In the genomic region with DNA sequence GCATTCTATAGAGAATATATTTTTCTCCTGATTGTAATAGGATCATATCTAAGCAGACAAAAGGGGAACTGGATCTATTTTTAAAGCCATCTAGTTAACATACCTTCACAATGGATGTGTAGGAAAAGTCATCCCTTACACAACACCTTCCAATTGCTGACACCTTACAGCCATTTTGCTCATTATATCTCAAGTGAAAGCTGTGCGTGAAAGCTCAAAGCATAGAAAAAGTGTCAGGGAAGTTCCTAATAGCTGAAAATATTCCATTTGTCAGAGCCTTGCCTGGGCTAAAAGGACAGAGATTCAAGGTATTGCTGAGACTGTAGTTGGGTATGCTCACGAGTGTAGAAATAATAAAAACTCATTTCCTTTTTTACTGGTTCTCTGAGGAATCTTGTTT, we compare ENCODE assay signal across 34 cellular contexts.
"Had no signal": no experiment of that assay in that cellular context is flagged by ENCODE, and none has a peak within 500 bp of the region (broad histone marks: within the 10 kb centered on the region; RNA-seq: fewer than 3 reads in every experiment).

No MANE protein-coding gene starts in this region.

- H3K27ac ChIP-seq: KMS-11 had no signal

- H3K27me3 ChIP-seq: MG63 had no signal

- H3K4me2 ChIP-seq: KMS-11 had no signal

- DNase-seq: Karpas-422, Kasumi-1, MG63, MM.1S, MV-4-11, NCI-H1048, NCI-H1092, NCI-H1092 treated with DMSO at 0.1 percent for 48 hours, NCI-H1105, NCI-H1105 treated with DMSO at 0.1 percent for 48 hours, NCI-H1417 treated with DMSO at 0.1 percent for 48 hours, NCI-H1436, NCI-H1436 treated with DMSO at 0.1 percent for 48 hours, NCI-H146, NCI-H1694, NCI-H1694 treated with DMSO at 0.1 percent for 48 hours, NCI-H187, NCI-H187 treated with DMSO at 0.1 percent for 48 hours, NCI-H1930, NCI-H2029, NCI-H2029 treated with DMSO at 0.1 percent for 48 hours, NCI-H2081, NCI-H2081 treated with DMSO at 0.1 percent for 48 hours, NCI-H2107, NCI-H2171, NCI-H2171 treated with DMSO at 0.1 percent for 48 hours, NCI-H2227 treated with DMSO at 0.1 percent for 48 hours, NCI-H226, NCI-H345, NCI-H446, NCI-H446 treated with DMSO at 0.1 percent for 48 hours, NCI-H510A, NCI-H510A treated with DMSO at 0.1 percent for 48 hours had no signal

- H3K36me3 ChIP-seq: MG63 had no signal

- H3K4me3 ChIP-seq: MG63 had no signal

- H3K9ac ChIP-seq: KMS-11 had no signal

- H3K9me3 ChIP-seq: MG63 had no signal
